In genomic region chr1:214708321-214708960, GRCh38 we compare ENCODE assay signal across 1 cellular context.
TF ChIP-seq lines count a peak whose summit lies in the region.

No MANE protein-coding gene starts in this region.

TF ChIP-seq in HepG2, 621 proteins besides CTCF, POLR2A, EP300 and RAD21 (continued from another document):
- TF ChIP-seq ZHX1 (CRISPR knock-in tag; IDR thresholded peaks at IDR 0.05; ENCODE audit: low read depth) (no peak), ISX (CRISPR knock-in tag; conservative IDR thresholded peaks at IDR 0.05) (no peak), SRSF1 (optimal IDR thresholded peaks at IDR 0.05; ENCODE audit: low read depth, low read length) (no peak), ZSCAN25 (CRISPR knock-in tag; IDR thresholded peaks at IDR 0.05) (no peak), JUNB (CRISPR knock-in tag; IDR thresholded peaks at IDR 0.05; ENCODE audit: borderline replicate concordance) (no peak), ATF1 (CRISPR knock-in tag; IDR thresholded peaks at IDR 0.05) (no peak), ZNF451 (CRISPR knock-in tag; IDR thresholded peaks at IDR 0.05) (no peak), ZSCAN9 (CRISPR knock-in tag; IDR thresholded peaks at IDR 0.05; ENCODE audit: borderline replicate concordance) (no peak), FOSL1 (CRISPR knock-in tag; IDR thresholded peaks at IDR 0.05; ENCODE audit: borderline replicate concordance) (no peak), NCOA5 (CRISPR knock-in tag; IDR thresholded peaks at IDR 0.05) (no peak)
